ENCODE assay signal across 29 cellular contexts in the genomic region with DNA sequence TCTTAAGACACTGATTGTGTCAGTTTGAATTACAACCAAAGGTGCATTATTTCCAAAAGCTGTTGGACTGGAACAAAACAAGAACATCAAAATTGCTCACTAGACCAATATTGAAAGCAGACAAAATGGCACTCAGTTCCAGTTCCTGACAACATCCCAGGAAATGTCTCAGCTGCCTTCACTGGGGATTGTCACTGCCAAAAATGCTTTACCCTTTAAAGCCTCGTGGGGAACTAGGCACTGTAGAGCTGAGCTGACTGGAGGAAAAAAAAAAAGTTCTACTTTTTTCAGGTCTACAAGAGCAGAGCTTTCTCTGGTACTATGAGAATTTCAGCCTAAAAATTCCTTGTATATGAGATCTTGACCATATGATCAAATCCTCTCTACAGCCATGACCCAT. TPM values are rescaled to one million over a fixed set of nuclear protein-coding genes. Genes with fewer than 3 reads are reported as not detected.
"Had no signal": no experiment of that assay in that cellular context is flagged by ENCODE, and none has a peak within 500 bp of the region (broad histone marks: within the 10 kb centered on the region; RNA-seq: fewer than 3 reads in every experiment).

No MANE protein-coding gene starts in this region.

- H3K4me3 Mint-ChIP-seq: activated T-cell treated with anti-CD3 and anti-CD28 coated beads, Interleukin-2, amount 50 U/mL, for 24 hours; activated T-helper 17 cell treated with anti-CD3 and anti-CD28 coated beads, Interleukin-2, amount 50 U/mL, for 72 hours; brain; effector memory CD8-positive, alpha-beta T cell; natural killer cell treated with Interleukin-12 subunit alpha and Interleukin-12 subunit beta and Interleukin-15 and Interleukin-18, amount 100 ng/mL, for 72 hours; stimulated activated effector memory CD8-positive, alpha-beta T cell treated with anti-CD3 and anti-CD28 coated beads, Interleukin-12 subunit alpha, Interleukin-12 subunit beta, amount 100 ng/mL, for 72 hours; WTC11 had no signal

- DNase-seq: activated CD4-positive, alpha-beta T cell treated with anti-CD3 and anti-CD28 coated beads, Interleukin-2, amount 50 U/mL, for 4 hours; activated CD8-positive, alpha-beta memory T cell treated with anti-CD3 and anti-CD28 coated beads for 24 hours; activated CD8-positive, alpha-beta memory T cell treated with anti-CD3 and anti-CD28 coated beads, Interleukin-2, amount 50 U/mL, for 4 hours; activated T-cell treated with anti-CD3 and anti-CD28 coated beads, Interleukin-2, amount 50 U/mL, for 24 hours; aorta; central memory CD4-positive, alpha-beta T cell; colonic mucosa; dorsolateral prefrontal cortex; effector memory CD8-positive, alpha-beta T cell; head of caudate nucleus; islet precursor cell; right cardiac atrium; stimulated activated CD4-positive, alpha-beta T cell treated with anti-CD3 and anti-CD28 coated beads, Interleukin-2, amount 100 ng/mL, for 24 hours; stomach; T1000 had no signal

- H3K27ac Mint-ChIP-seq: activated naive CD4-positive, alpha-beta T cell treated with anti-CD3 and anti-CD28 coated beads, Interleukin-2, amount 50 U/mL, for 72 hours; activated T-cell treated with anti-CD3 and anti-CD28 coated beads, Interleukin-2, amount 50 U/mL, for 24 hours; activated T-helper 17 cell treated with anti-CD3 and anti-CD28 coated beads, Interleukin-2, amount 50 U/mL, for 72 hours; brain; effector memory CD8-positive, alpha-beta T cell; natural killer cell treated with Interleukin-12 subunit alpha and Interleukin-12 subunit beta and Interleukin-15 and Interleukin-18, amount 100 ng/mL, for 72 hours; stimulated activated effector memory CD8-positive, alpha-beta T cell treated with anti-CD3 and anti-CD28 coated beads, Interleukin-12 subunit alpha, Interleukin-12 subunit beta, amount 100 ng/mL, for 72 hours; WTC11 had no signal

- H3K9me3 Mint-ChIP-seq: activated naive CD4-positive, alpha-beta T cell treated with anti-CD3 and anti-CD28 coated beads, Interleukin-2, amount 50 U/mL, for 72 hours; activated T-cell treated with anti-CD3 and anti-CD28 coated beads, Interleukin-2, amount 50 U/mL, for 24 hours; activated T-helper 17 cell treated with anti-CD3 and anti-CD28 coated beads, Interleukin-2, amount 50 U/mL, for 72 hours; brain; effector memory CD8-positive, alpha-beta T cell; natural killer cell treated with Interleukin-12 subunit alpha and Interleukin-12 subunit beta and Interleukin-15 and Interleukin-18, amount 100 ng/mL, for 72 hours; stimulated activated effector memory CD8-positive, alpha-beta T cell treated with anti-CD3 and anti-CD28 coated beads, Interleukin-12 subunit alpha, Interleukin-12 subunit beta, amount 100 ng/mL, for 72 hours; WTC11 had no signal

- H3K36me3 Mint-ChIP-seq: activated naive CD4-positive, alpha-beta T cell treated with anti-CD3 and anti-CD28 coated beads, Interleukin-2, amount 50 U/mL, for 72 hours; brain; natural killer cell treated with Interleukin-12 subunit alpha and Interleukin-12 subunit beta and Interleukin-15 and Interleukin-18, amount 100 ng/mL, for 72 hours; stimulated activated effector memory CD8-positive, alpha-beta T cell treated with anti-CD3 and anti-CD28 coated beads, Interleukin-12 subunit alpha, Interleukin-12 subunit beta, amount 100 ng/mL, for 72 hours; WTC11 had no signal

- ATAC-seq: activated naive CD4-positive, alpha-beta T cell treated with anti-CD3 and anti-CD28 coated beads, Interleukin-2, amount 50 U/mL, for 72 hours; activated T-helper 17 cell treated with anti-CD3 and anti-CD28 coated beads, Interleukin-2, amount 50 U/mL, for 72 hours; effector memory CD8-positive, alpha-beta T cell; esophagus mucosa; gastroesophageal sphincter; natural killer cell treated with Interleukin-12 subunit alpha and Interleukin-12 subunit beta and Interleukin-15 and Interleukin-18, amount 100 ng/mL, for 72 hours; stimulated activated effector memory CD8-positive, alpha-beta T cell treated with anti-CD3 and anti-CD28 coated beads, Interleukin-12 subunit alpha, Interleukin-12 subunit beta, amount 100 ng/mL, for 72 hours; WTC11 had no signal

- H3K4me1 Mint-ChIP-seq: brain; stimulated activated effector memory CD8-positive, alpha-beta T cell treated with anti-CD3 and anti-CD28 coated beads, Interleukin-12 subunit alpha, Interleukin-12 subunit beta, amount 100 ng/mL, for 72 hours; WTC11 had no signal

- FAIRE-seq: endothelial cell of umbilical vein, urothelium cell line had no signal

- H3K27me3 Mint-ChIP-seq: activated T-cell treated with anti-CD3 and anti-CD28 coated beads, Interleukin-2, amount 50 U/mL, for 24 hours; activated T-helper 17 cell treated with anti-CD3 and anti-CD28 coated beads, Interleukin-2, amount 50 U/mL, for 72 hours; brain; effector memory CD8-positive, alpha-beta T cell; natural killer cell treated with Interleukin-12 subunit alpha and Interleukin-12 subunit beta and Interleukin-15 and Interleukin-18, amount 100 ng/mL, for 72 hours had no signal

- H3K4me3 ChIP-seq: colonic mucosa, dorsolateral prefrontal cortex, gastroesophageal sphincter, prostate gland, stomach, suprapubic skin, tibial nerve had no signal

RNA-seq across cellular contexts. Expression of a gene that starts 21.9 kb away (rescaled TPM):
- polyA plus RNA-seq: adipose tissue, aorta, stomach had no signal
